Comparison of ENCODE assay signal across 19 cellular contexts in the genomic region with DNA sequence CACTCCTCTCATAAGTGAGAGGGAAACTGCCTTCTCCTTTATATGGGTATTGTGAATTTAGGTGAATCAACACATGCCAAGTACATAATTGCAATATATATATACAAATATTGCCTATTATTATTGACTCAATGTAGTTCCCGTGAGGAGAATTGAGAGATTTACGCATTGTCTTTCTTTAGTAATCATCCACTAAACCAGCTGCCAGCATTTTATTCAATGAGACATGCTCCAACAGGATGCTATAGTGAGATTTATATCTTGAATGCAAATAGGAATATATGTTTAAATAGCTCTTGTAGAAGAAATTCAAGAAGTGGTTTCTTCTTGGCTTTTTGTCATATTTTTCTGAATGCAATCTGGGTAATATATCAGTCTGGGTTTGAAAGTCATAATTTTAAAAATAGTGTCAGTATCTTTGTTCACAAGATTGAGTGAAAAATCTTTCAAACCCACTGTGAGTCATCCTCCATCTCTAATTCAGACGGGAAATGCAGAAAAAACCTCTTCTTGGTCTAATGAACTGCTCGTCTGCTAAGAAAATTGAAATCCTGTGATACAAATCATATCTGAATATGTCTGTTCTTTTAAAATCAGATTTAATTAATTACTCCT.
"Had no signal": no experiment of that assay in that cellular context is flagged by ENCODE, and none has a peak within 500 bp of the region (broad histone marks: within the 10 kb centered on the region; RNA-seq: fewer than 3 reads in every experiment).

No MANE protein-coding gene starts in this region.

- H3K36me3 Mint-ChIP-seq: naive thymus-derived CD8-positive, alpha-beta T cell; stimulated activated naive B cell treated with anti-CD40 and anti-IgM and Interleukin-4, amounts not matched to agents 10 μg/mL and 1 μg/mL and 100 μg/mL, for 72 hours had no signal

- H3K9me3 Mint-ChIP-seq: activated CD4-positive, alpha-beta T cell treated with anti-CD3 and anti-CD28 coated beads, Interleukin-2, amount 10 ng/mL, durations not matched to agents 24 days and 14 days had no signal

- H3K27me3 Mint-ChIP-seq: activated CD4-positive, alpha-beta T cell treated with anti-CD3 and anti-CD28 coated beads, Interleukin-2, amount 10 ng/mL, durations not matched to agents 24 days and 14 days; naive thymus-derived CD8-positive, alpha-beta T cell; stimulated activated naive B cell treated with anti-CD40 and anti-IgM and Interleukin-4, amounts not matched to agents 10 μg/mL and 1 μg/mL and 100 μg/mL, for 72 hours had no signal

- ATAC-seq: activated CD8-positive, alpha-beta T cell treated with anti-CD3 and anti-CD28 coated beads, Interleukin-2, amount 10 ng/mL, durations not matched to agents 7 days and 5 days; activated naive CD4-positive, alpha-beta T cell treated with anti-CD3 and anti-CD28 coated beads, Interleukin-2, amount 50 U/mL, for 72 hours; activated T-cell treated with anti-CD3 and anti-CD28 coated beads, Interleukin-2, amount 50 U/mL, for 72 hours; mucosa of descending colon; naive thymus-derived CD8-positive, alpha-beta T cell; stimulated activated naive B cell treated with anti-CD40 and anti-IgM and Interleukin-4, amounts not matched to agents 10 μg/mL and 1 μg/mL and 100 μg/mL, for 72 hours had no signal

- H3K4me3 Mint-ChIP-seq: activated CD4-positive, alpha-beta T cell treated with anti-CD3 and anti-CD28 coated beads, Interleukin-2, amount 10 ng/mL, durations not matched to agents 24 days and 14 days; activated CD8-positive, alpha-beta T cell treated with anti-CD3 and anti-CD28 coated beads, Interleukin-2, amount 10 ng/mL, durations not matched to agents 7 days and 5 days; activated T-cell treated with anti-CD3 and anti-CD28 coated beads, Interleukin-2, amount 50 U/mL, for 72 hours; naive thymus-derived CD8-positive, alpha-beta T cell; stimulated activated naive B cell treated with anti-CD40 and anti-IgM and Interleukin-4, amounts not matched to agents 10 μg/mL and 1 μg/mL and 100 μg/mL, for 72 hours had no signal

- H3K27ac Mint-ChIP-seq: activated CD4-positive, alpha-beta T cell treated with anti-CD3 and anti-CD28 coated beads, Interleukin-2, amount 10 ng/mL, durations not matched to agents 24 days and 14 days; activated CD8-positive, alpha-beta T cell treated with anti-CD3 and anti-CD28 coated beads, Interleukin-2, amount 10 ng/mL, durations not matched to agents 7 days and 5 days; activated naive CD4-positive, alpha-beta T cell treated with anti-CD3 and anti-CD28 coated beads, Interleukin-2, amount 50 U/mL, for 72 hours; activated T-cell treated with anti-CD3 and anti-CD28 coated beads, Interleukin-2, amount 50 U/mL, for 72 hours; naive thymus-derived CD8-positive, alpha-beta T cell; stimulated activated naive B cell treated with anti-CD40 and anti-IgM and Interleukin-4, amounts not matched to agents 10 μg/mL and 1 μg/mL and 100 μg/mL, for 72 hours had no signal

- H3K4me1 Mint-ChIP-seq: activated CD4-positive, alpha-beta T cell treated with anti-CD3 and anti-CD28 coated beads, Interleukin-2, amount 10 ng/mL, durations not matched to agents 24 days and 14 days; naive thymus-derived CD8-positive, alpha-beta T cell; stimulated activated naive B cell treated with anti-CD40 and anti-IgM and Interleukin-4, amounts not matched to agents 10 μg/mL and 1 μg/mL and 100 μg/mL, for 72 hours had no signal

- DNase-seq: activated CD4-positive, alpha-beta T cell treated with anti-CD3 and anti-CD28 coated beads, Interleukin-2, amount 10 ng/mL, durations not matched to agents 24 days and 14 days; activated CD4-positive, CD25-positive, alpha-beta regulatory T cell; activated CD8-positive, alpha-beta memory T cell treated with anti-CD3 and anti-CD28 coated beads, Interleukin-2, amount 50 U/mL, for 4 hours; activated CD8-positive, alpha-beta T cell treated with anti-CD3 and anti-CD28 coated beads, Interleukin-2, amount 10 ng/mL, durations not matched to agents 7 days and 5 days; activated gamma-delta T cell; activated T-cell treated with anti-CD3 and anti-CD28 coated beads, Interleukin-2, amount 50 U/mL, for 72 hours; amniotic stem cell; brain microvascular endothelial cell; effector CD8-positive, alpha-beta T cell; foreskin fibroblast; glutamatergic neuron; hypothalamus; left ventricle myocardium inferior; mucosa of descending colon; naive thymus-derived CD8-positive, alpha-beta T cell; posterior cingulate gyrus; stimulated activated CD4-positive, alpha-beta T cell treated with anti-CD3 and anti-CD28 coated beads, Interleukin-4, amount 100 ng/mL, for 1 hour; stimulated activated naive B cell treated with anti-CD40 and anti-IgM and Interleukin-4, amounts not matched to agents 10 μg/mL and 1 μg/mL and 100 μg/mL, for 72 hours had no signal
